Comparison of ENCODE assay signal across 19 cellular contexts in the genomic region with DNA sequence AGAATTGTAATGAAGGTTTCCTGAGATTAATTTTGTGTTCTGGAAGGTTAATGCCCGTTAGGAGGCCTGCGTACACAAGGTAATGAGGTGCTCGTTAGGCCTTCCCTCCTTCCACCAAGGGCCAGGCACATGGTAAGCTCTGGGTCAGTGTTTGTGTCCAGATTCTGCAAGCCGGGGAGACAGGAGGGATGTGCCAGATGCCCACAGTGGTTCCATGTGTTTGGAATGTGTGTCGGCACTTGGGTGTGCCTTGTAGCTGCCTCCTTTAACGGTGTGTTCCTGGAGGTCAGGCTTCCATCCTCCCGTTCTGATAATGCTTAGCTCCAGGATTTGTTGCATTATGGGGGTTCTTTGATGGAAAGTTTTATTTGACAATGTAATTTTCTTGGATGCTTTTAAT.
"Had no signal": no experiment of that assay in that cellular context is flagged by ENCODE, and none has a peak within 500 bp of the region (broad histone marks: within the 10 kb centered on the region; RNA-seq: fewer than 3 reads in every experiment).

No MANE protein-coding gene starts in this region.

- H3K36me3 ChIP-seq: adrenal gland, cardiac muscle cell, gastroesophageal sphincter, neural progenitor cell, pancreas, sigmoid colon, spleen, thyroid gland, uterus had no signal

- FAIRE-seq: pancreas had no signal

- H3K27me3 ChIP-seq: adrenal gland, cardiac muscle cell, gastroesophageal sphincter, pancreas, sigmoid colon, spleen, thyroid gland, uterus had no signal

- ATAC-seq: gastroesophageal sphincter, left lobe of liver, pancreas, T-cell had no signal

- H3K4me3 Mint-ChIP-seq: endodermal cell, neural progenitor cell had no signal

- H3K9ac ChIP-seq: neural progenitor cell had no signal

- H3K27me3 Mint-ChIP-seq: naive B cell, T-cell had no signal

- H2AFZ ChIP-seq: neural progenitor cell had no signal

- H3K36me3 Mint-ChIP-seq: neural progenitor cell had no signal

- DNase-seq: activated CD4-positive, alpha-beta T cell treated with anti-CD3 and anti-CD28 coated beads, Interleukin-2, amount 50 U/mL, for 48 hours; activated CD4-positive, CD25-positive, alpha-beta regulatory T cell treated with anti-CD3 and anti-CD28 coated beads, Interleukin-2, amount 50 U/mL, for 72 hours; activated naive CD4-positive, alpha-beta T cell treated with Interleukin-2 at 50 U/mL for 16 hours; adrenal gland; endodermal cell; islet precursor cell; naive B cell; pancreas; sigmoid colon; stimulated activated CD4-positive, alpha-beta T cell treated with anti-CD3 and anti-CD28 coated beads, Interleukin-1b, Interleukin-23, amount 100 ng/mL, for 48 hours; T-cell; T1000; thyroid gland; uterus had no signal

- H3K4me2 ChIP-seq: neural progenitor cell had no signal

- H3K27ac Mint-ChIP-seq: endodermal cell, neural progenitor cell, T-cell had no signal

- H3K27ac ChIP-seq: adrenal gland, cardiac muscle cell, gastroesophageal sphincter, neural progenitor cell, pancreas, sigmoid colon, spleen, thyroid gland, uterus had no signal

- H3K4me3 ChIP-seq: adrenal gland, cardiac muscle cell, gastroesophageal sphincter, neural progenitor cell, pancreas, sigmoid colon, spleen, thyroid gland, uterus had no signal

- H3K4me1 ChIP-seq: uterus had no signal

- H3K9me3 Mint-ChIP-seq: endodermal cell, naive B cell, neural progenitor cell, T-cell had no signal

- H3K9me3 ChIP-seq: adrenal gland, gastroesophageal sphincter, pancreas, sigmoid colon, spleen, thyroid gland, uterus had no signal
